29 cellular contexts compared by ENCODE assay signal in genomic region chr1:183732251-183732650, GRCh38.
"Had no signal": no experiment of that assay in that cellular context is flagged by ENCODE, and none has a peak within 500 bp of the region (broad histone marks: within the 10 kb centered on the region; RNA-seq: fewer than 3 reads in every experiment).

No MANE protein-coding gene starts in this region.

- ATAC-seq: activated CD8-positive, alpha-beta memory T cell treated with anti-CD3 and anti-CD28 coated beads, Interleukin-2, amount 10 ng/mL, durations not matched to agents 7 days and 5 days; activated naive CD8-positive, alpha-beta T cell treated with anti-CD3 and anti-CD28 coated beads, Interleukin-2, amount 50 U/mL, for 24 hours had no signal

- H3K36me3 ChIP-seq: WERI-Rb-1 had no signal

- DNase-seq: activated CD4-positive, alpha-beta memory T cell treated with anti-CD3 and anti-CD28 coated beads, Interleukin-2, amount 10 ng/mL, durations not matched to agents 7 days and 5 days; activated CD4-positive, alpha-beta T cell treated with anti-CD3 and anti-CD28 coated beads for 1 hour; activated CD4-positive, alpha-beta T cell treated with anti-CD3 and anti-CD28 coated beads for 48 hours; activated CD4-positive, CD25-positive, alpha-beta regulatory T cell; activated CD8-positive, alpha-beta memory T cell treated with anti-CD3 and anti-CD28 coated beads for 24 hours; activated CD8-positive, alpha-beta memory T cell treated with anti-CD3 and anti-CD28 coated beads, Interleukin-2, amount 10 ng/mL, durations not matched to agents 7 days and 5 days; activated CD8-positive, alpha-beta memory T cell treated with anti-CD3 and anti-CD28 coated beads, Interleukin-2, amount 50 U/mL, for 48 hours; activated effector memory CD4-positive, alpha-beta T cell treated with Interleukin-2 at 50 U/mL for 16 hours; activated naive CD4-positive, alpha-beta T cell treated with anti-CD3 and anti-CD28 coated beads, Interleukin-2, amount 10 ng/mL, durations not matched to agents 7 days and 5 days; activated naive CD8-positive, alpha-beta T cell treated with anti-CD3 and anti-CD28 coated beads, Interleukin-2, amount 50 U/mL, for 24 hours; activated T-cell treated with anti-CD3 and anti-CD28 coated beads, Interleukin-2, amount 50 U/mL, for 48 hours; amniotic stem cell; aorta; Karpas-422; KBM-7; NCI-H1105; NCI-H1417 treated with DMSO at 0.1 percent for 48 hours; NCI-H187 treated with DMSO at 0.1 percent for 48 hours; NCI-H2081; NCI-H2227 treated with DMSO at 0.1 percent for 48 hours; NCI-H524; NCI-H748 treated with DMSO at 0.1 percent for 48 hours; NK-92 treated with Interleukin-12 subunit alpha and Interleukin-12 subunit beta, amount 100 ng/mL, for 24 hours; Right ventricle myocardium superior; SW 1271; T-helper 1 cell; T-helper 2 cell; T-helper 9 cell; WERI-Rb-1 had no signal

- H3K27ac ChIP-seq: WERI-Rb-1 had no signal
